ENCODE assay signal across 2 cellular contexts in the genomic region with DNA sequence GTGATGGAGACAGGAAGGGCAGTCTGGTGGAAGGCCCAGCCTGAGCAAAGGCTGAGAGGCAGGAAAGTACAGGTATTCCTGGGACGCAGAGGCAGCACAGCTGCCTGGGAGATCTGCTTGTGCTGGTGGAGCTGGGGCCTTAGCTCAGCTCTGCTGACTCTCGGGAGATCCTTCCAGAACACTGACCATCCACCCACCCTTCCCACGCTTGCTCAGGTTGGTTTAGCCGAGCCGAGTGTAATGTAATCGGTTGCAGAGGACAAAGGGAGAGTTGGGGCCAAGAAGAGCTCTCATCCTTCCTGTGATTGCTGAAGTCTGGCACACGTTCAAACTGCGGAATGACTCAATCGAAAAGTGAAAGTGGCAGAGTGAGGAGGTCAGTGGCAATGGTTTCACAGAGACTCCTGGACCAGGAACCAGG.
A peak's percentile ranks its signal among the peaks of the same experiment; 100 is the strongest.
TF ChIP-seq lines count a peak whose summit lies in the region.

No MANE protein-coding gene starts in this region.

TF ChIP-seq in GM12878, 131 proteins besides CTCF, POLR2A, EP300 and RAD21:
- TF ChIP-seq NR2F1 (conservative IDR thresholded peaks at IDR 0.05) (peak; percentile 57), DPF2 (IDR thresholded peaks at IDR 0.05) (0 out of 2 replicates have a peak, but pooled peaks have one; percentile 22), IKZF2 (IDR thresholded peaks at IDR 0.05) (0 out of 4 replicates have a peak, but pooled peaks of 1 of the 2 experiments have one; percentile 19), CREB1 (IDR thresholded peaks at IDR 0.05; ENCODE audit: low read depth) (no peak), PAX8 (IDR thresholded peaks at IDR 0.05) (no peak), IKZF1 (conservative IDR thresholded peaks at IDR 0.05) (peak; percentile 57; the same call in 1 of the 2 replicates), JUND (IDR thresholded peaks at IDR 0.05; ENCODE audit: low read depth, low read length) (0 out of 2 replicates have a peak, but pooled peaks have one; percentile 39), IRF4 (IDR thresholded peaks at IDR 0.05; ENCODE audit: low read depth, low read length) (peak; percentile 46; the same call in 1 of the 2 replicates), BHLHE40 (IDR thresholded peaks at IDR 0.05; ENCODE audit: borderline replicate concordance in 1 of 2, low read depth in 2 of 2, low read length in 1 of 2) (peak in 1 of 2 experiments; percentile 48; a peak in 2 of 4 replicates), GATAD2B (conservative IDR thresholded peaks at IDR 0.05; ENCODE audit: low read depth) (peak; percentile 47; the same call in 1 of the 2 replicates), NFIC (IDR thresholded peaks at IDR 0.05; ENCODE audit: low read depth, low read length) (no peak)
- TF ChIP-seq, protein P1, sequence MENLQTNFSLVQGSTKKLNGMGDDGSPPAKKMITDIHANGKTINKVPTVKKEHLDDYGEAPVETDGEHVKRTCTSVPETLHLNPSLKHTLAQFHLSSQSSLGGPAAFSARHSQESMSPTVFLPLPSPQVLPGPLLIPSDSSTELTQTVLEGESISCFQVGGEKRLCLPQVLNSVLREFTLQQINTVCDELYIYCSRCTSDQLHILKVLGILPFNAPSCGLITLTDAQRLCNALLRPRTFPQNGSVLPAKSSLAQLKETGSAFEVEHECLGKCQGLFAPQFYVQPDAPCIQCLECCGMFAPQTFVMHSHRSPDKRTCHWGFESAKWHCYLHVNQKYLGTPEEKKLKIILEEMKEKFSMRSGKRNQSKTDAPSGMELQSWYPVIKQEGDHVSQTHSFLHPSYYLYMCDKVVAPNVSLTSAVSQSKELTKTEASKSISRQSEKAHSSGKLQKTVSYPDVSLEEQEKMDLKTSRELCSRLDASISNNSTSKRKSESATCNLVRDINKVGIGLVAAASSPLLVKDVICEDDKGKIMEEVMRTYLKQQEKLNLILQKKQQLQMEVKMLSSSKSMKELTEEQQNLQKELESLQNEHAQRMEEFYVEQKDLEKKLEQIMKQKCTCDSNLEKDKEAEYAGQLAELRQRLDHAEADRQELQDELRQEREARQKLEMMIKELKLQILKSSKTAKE (IDR thresholded peaks at IDR 0.05; ENCODE audit: low read depth, poor library complexity, severe bottlenecking): no peak
- TF ChIP-seq, protein P2, sequence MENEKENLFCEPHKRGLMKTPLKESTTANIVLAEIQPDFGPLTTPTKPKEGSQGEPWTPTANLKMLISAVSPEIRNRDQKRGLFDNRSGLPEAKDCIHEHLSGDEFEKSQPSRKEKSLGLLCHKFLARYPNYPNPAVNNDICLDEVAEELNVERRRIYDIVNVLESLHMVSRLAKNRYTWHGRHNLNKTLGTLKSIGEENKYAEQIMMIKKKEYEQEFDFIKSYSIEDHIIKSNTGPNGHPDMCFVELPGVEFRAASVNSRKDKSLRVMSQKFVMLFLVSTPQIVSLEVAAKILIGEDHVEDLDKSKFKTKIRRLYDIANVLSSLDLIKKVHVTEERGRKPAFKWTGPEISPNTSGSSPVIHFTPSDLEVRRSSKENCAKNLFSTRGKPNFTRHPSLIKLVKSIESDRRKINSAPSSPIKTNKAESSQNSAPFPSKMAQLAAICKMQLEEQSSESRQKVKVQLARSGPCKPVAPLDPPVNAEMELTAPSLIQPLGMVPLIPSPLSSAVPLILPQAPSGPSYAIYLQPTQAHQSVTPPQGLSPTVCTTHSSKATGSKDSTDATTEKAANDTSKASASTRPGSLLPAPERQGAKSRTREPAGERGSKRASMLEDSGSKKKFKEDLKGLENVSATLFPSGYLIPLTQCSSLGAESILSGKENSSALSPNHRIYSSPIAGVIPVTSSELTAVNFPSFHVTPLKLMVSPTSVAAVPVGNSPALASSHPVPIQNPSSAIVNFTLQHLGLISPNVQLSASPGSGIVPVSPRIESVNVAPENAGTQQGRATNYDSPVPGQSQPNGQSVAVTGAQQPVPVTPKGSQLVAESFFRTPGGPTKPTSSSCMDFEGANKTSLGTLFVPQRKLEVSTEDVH (IDR thresholded peaks at IDR 0.05; ENCODE audit: low read depth, partially characterized antibody): no peak
TF ChIP-seq in GM12878: peak in this region for 8.

TF ChIP-seq in GM23338, 12 proteins besides CTCF, POLR2A, EP300 and RAD21:
- TF ChIP-seq ZNF114 (CRISPR knock-in tag; IDR thresholded peaks at IDR 0.05): no peak
